ENCODE assay signal across 30 cellular contexts in genomic region chr21:35646606-35647005, GRCh38.
DNase-seq lines count a peak whose midpoint lies in the region; ATAC-seq and TF ChIP-seq lines count a peak whose summit lies in the region.
"Had no signal": no experiment of that assay in that cellular context is flagged by ENCODE, and none has a peak within 500 bp of the region (broad histone marks: within the 10 kb centered on the region; RNA-seq: fewer than 3 reads in every experiment).

No MANE protein-coding gene starts in this region.

- peak; percentile 11 for DNase-seq in AG09319 (ENCODE audit: extremely low read depth, low read depth)
- peak; percentile 41 for DNase-seq in MG63
- peak; percentile 42 for DNase-seq in esophagus muscularis mucosa (ENCODE audit: extremely low spot score)
- no peak for DNase-seq in sciatic nerve (ENCODE audit: low spot score)
- no peak for DNase-seq in activated T-cell treated with anti-CD3 and anti-CD28 coated beads, Interleukin-2, amount 50 U/mL, for 48 hours
- DNase-seq in hypothalamus (lab: John Stamatoyannopoulos, UW): no peak
- no peak for DNase-seq in RPMI8226
- DNase-seq in NCI-H2029 (lab: John Stamatoyannopoulos, UW): no peak
- DNase-seq: activated CD4-positive, alpha-beta memory T cell treated with anti-CD3 and anti-CD28 coated beads, Interleukin-2, amount 10 ng/mL, durations not matched to agents 7 days and 5 days; activated CD4-positive, alpha-beta T cell treated with anti-CD3 and anti-CD28 coated beads for 1 hour; activated CD8-positive, alpha-beta memory T cell treated with anti-CD3 and anti-CD28 coated beads, Interleukin-2, amount 50 U/mL, for 4 hours; activated naive CD4-positive, alpha-beta T cell treated with Interleukin-2 at 50 U/mL for 16 hours; DMS153; effector CD4-positive, alpha-beta T cell; foreskin melanocyte; H7; heart right ventricle; kidney glomerular epithelial cell; natural killer cell; NCI-H2081 treated with DMSO at 0.1 percent for 48 hours; NCI-H345; NCI-H69; nucleus accumbens; psoas muscle; SHP77 treated with DMSO at 0.1 percent for 48 hours; upper lobe of right lung had no signal

- intact Hi-C loops in esophagus muscularis mucosa (cut with DNase I): no loop called here
- intact Hi-C loops in sciatic nerve (cut with DNase I): no loop called here

- H3K36me3 ChIP-seq in MG63 (no peaks in the 10 kb centered on the region), esophagus muscularis mucosa (no peaks in the 10 kb centered on the region)
- H3K36me3 ChIP-seq: BLaER1, heart right ventricle, suprapubic skin, upper lobe of right lung had no signal

- 75% methylated on average over 2 of the region's 2 CpGs for WGBS in esophagus muscularis mucosa

- TF ChIP-seq CTCF in AG09319 (IDR thresholded peaks at IDR 0.05; ENCODE audit: low read depth, low read length): no peak
- TF ChIP-seq CTCF in esophagus muscularis mucosa (IDR thresholded peaks at IDR 0.05): no peak

- no peak overlapping the region for H3K27ac ChIP-seq in esophagus muscularis mucosa (replicated peaks in 1 of 4)
- H3K27ac ChIP-seq: BLaER1, heart right ventricle, psoas muscle, suprapubic skin, upper lobe of right lung had no signal

- no peak for TF ChIP-seq EP300 in esophagus muscularis mucosa (IDR thresholded peaks at IDR 0.05)

- H3K4me3 ChIP-seq in MG63 (no peak overlapping the region), esophagus muscularis mucosa (no peak overlapping the region)
- H3K4me3 ChIP-seq: BLaER1, heart right ventricle, K562, psoas muscle, suprapubic skin, upper lobe of right lung had no signal

- TF ChIP-seq POLR2A in esophagus muscularis mucosa (IDR thresholded peaks at IDR 0.05; ENCODE audit: low read depth): no peak

- peak; percentile 60 for ATAC-seq in sciatic nerve
- ATAC-seq: heart right ventricle; K562; natural killer cell; psoas muscle; stimulated activated memory B cell treated with anti-CD40 and anti-IgM and Interleukin-4, amounts not matched to agents 10 μg/mL and 1 μg/mL and 100 μg/mL, for 72 hours had no signal

- peaks cover 2% of the 10 kb centered on the region; the same call in 1 of the 2 replicates for H3K27me3 ChIP-seq in MG63
- peaks cover 0 to 20% (median 0%) of the 10 kb centered on the region in 4 donors for H3K27me3 ChIP-seq in esophagus muscularis mucosa
- H3K27me3 ChIP-seq: BLaER1, suprapubic skin, upper lobe of right lung had no signal

- H3K9me3 ChIP-seq in MG63: no peaks in the 10 kb centered on the region
- H3K9me3 ChIP-seq in esophagus muscularis mucosa: no peaks in the 10 kb centered on the region
- H3K9me3 ChIP-seq: BLaER1, heart right ventricle, psoas muscle, suprapubic skin, upper lobe of right lung had no signal

- no peaks in the 10 kb centered on the region for H3K4me1 ChIP-seq in esophagus muscularis mucosa
- H3K4me1 ChIP-seq: BLaER1, heart right ventricle, psoas muscle, suprapubic skin, upper lobe of right lung had no signal

Comparison
In these comparisons a context has a peak if more than half of its experiments do, and no peak if none do; other contexts are left out.
1. DNase-seq: peak in AG09319 (single experiment), MG63 (single experiment) and esophagus muscularis mucosa (single experiment); none in sciatic nerve (single experiment), activated T-cell treated with anti-CD3 and anti-CD28 coated beads, Interleukin-2, amount 50 U/mL, for 48 hours (0 of 2), hypothalamus (0 of 51), RPMI8226 (single experiment) and NCI-H2029 (single experiment).